ENCODE assay signal across 8 cellular contexts in genomic region chr17:38705523-38705802, GRCh38. TPM values are rescaled to one million over a fixed set of nuclear protein-coding genes. Genes with fewer than 3 reads are reported as not detected.
A peak's percentile ranks its signal among the peaks of the same experiment; 100 is the strongest.
DNase-seq lines count a peak whose midpoint lies in the region; ATAC-seq and TF ChIP-seq lines count a peak whose summit lies in the region.

No MANE protein-coding gene starts in this region.

- no peaks in the 10 kb centered on the region for H3K9me3 ChIP-seq in T-helper 17 cell (ENCODE audit: control insufficient read depth, low read length, poor library complexity, severe bottlenecking)
- no peaks in the 10 kb centered on the region for H3K9me3 ChIP-seq in skeletal muscle tissue (ENCODE audit: control insufficient read depth in 3 of 3, low read length in 3 of 3)

- H3K4me1 ChIP-seq in skeletal muscle tissue (ENCODE audit: control insufficient read depth in 3 of 3, insufficient read depth in 3 of 3, low read length in 3 of 3): peaks cover 53 to 74% (median 55%) of the 10 kb centered on the region in 3 donors

- H3K36me3 Mint-ChIP-seq in T-helper 17 cell (ENCODE audit: low read depth): peaks cover 10% of the 10 kb centered on the region

- TF ChIP-seq CTCF in GM20000 (IDR thresholded peaks at IDR 0.05; ENCODE audit: extremely low read depth, missing control alignments) (no peak), fibroblast of the aortic adventitia (IDR thresholded peaks at IDR 0.05; ENCODE audit: insufficient read depth, low read length) (no peak)

- peak overlapping the region; percentile 90 for H3K27ac Mint-ChIP-seq in T-helper 17 cell

- no peaks in the 10 kb centered on the region for H3K27me3 Mint-ChIP-seq in T-helper 17 cell

- peak overlapping the region in 2 of 3 donors; percentile 72 to 86 for H3K9ac ChIP-seq in skeletal muscle tissue (ENCODE audit: low read depth in 1 of 3, low read length in 3 of 3)

- H3K4me3 ChIP-seq in fibroblast of the aortic adventitia (ENCODE audit: low read depth, low read length) (peak overlapping the region; percentile 75), skeletal muscle tissue (ENCODE audit: low read length in 3 of 3) (peak overlapping the region; percentile 76 to 83 (median 76))

- peaks cover 14 to 20% (median 14%) of the 10 kb centered on the region in 3 donors for H3K36me3 ChIP-seq in skeletal muscle tissue (ENCODE audit: control insufficient read depth in 3 of 3, insufficient read depth in 3 of 3, low read length in 3 of 3)

- H3K27ac ChIP-seq in skeletal muscle tissue (ENCODE audit: low read depth, low read length): peak overlapping the region; percentile 98

- H3K4me1 Mint-ChIP-seq in T-helper 17 cell: peaks cover 56% of the 10 kb centered on the region

- H3K4me3 Mint-ChIP-seq in T-helper 17 cell: peak overlapping the region; percentile 97

- DNase-seq in GM20000 (ENCODE audit: low spot score): peak; percentile 79
- DNase-seq in T-helper 17 cell: no peak
- DNase-seq in fibroblast of the aortic adventitia (ENCODE audit: low read depth): no peak
- DNase-seq in germinal center (ENCODE audit: low spot score): no peak
- DNase-seq in NCI-H446 (lab: John Stamatoyannopoulos, UW): no peak
- DNase-seq in NCI-H1105 treated with DMSO at 0.1 percent for 48 hours (lab: John Stamatoyannopoulos, UW): no peak

- no peaks in the 10 kb centered on the region for H3K27me3 ChIP-seq in skeletal muscle tissue (ENCODE audit: control insufficient read depth in 3 of 3, insufficient read depth in 3 of 3, low read length in 3 of 3)

- no peak for ATAC-seq in T-helper 17 cell
- ATAC-seq in GM19395 (IDR thresholded peaks at IDR 0.05; ENCODE audit: unreplicated experiment): no peak

RNA-seq across cellular contexts. Expression of gene MLLT6, which starts 0.4 kb away (rescaled TPM):
- total RNA-seq in T-helper 17 cell (100 to 1,000 TPM; 304 to 334 TPM), fibroblast of the aortic adventitia (ENCODE audit: low replicate concordance) (19.1 and 38.7 TPM in 2 replicates), skeletal muscle tissue (16.2 TPM)

RNA-seq across cellular contexts. Expression of gene CISD3, which starts 24.7 kb away (rescaled TPM):
- total RNA-seq in T-helper 17 cell (10 to 100 TPM; 12.0 to 12.8 TPM), fibroblast of the aortic adventitia (ENCODE audit: low replicate concordance) (3.4 and 6.5 TPM in 2 replicates), skeletal muscle tissue (3.1 TPM)

RNA-seq across cellular contexts. Expression of gene EPOP, which starts 30.7 kb away (rescaled TPM):
- 1 to 10 TPM in 1 of 2 donors, under 1 TPM in 1; 0.60 to 1.1 TPM for total RNA-seq in T-helper 17 cell
- 0.99 and 5.0 TPM in 2 replicates for total RNA-seq in fibroblast of the aortic adventitia (ENCODE audit: low replicate concordance)
- 0.52 TPM for total RNA-seq in skeletal muscle tissue

RNA-seq across cellular contexts. Expression of gene PCGF2, which starts 42.7 kb away (rescaled TPM):
- total RNA-seq in T-helper 17 cell (not detected), fibroblast of the aortic adventitia (ENCODE audit: low replicate concordance) (2.9 and 4.8 TPM in 2 replicates), skeletal muscle tissue (3.1 TPM)

RNA-seq across cellular contexts. Expression of gene PSMB3, which starts 47.1 kb away (rescaled TPM):
- total RNA-seq in T-helper 17 cell (10 to 100 TPM; 78.5 to 85.5 TPM), fibroblast of the aortic adventitia (ENCODE audit: low replicate concordance) (78.7 and 293 TPM in 2 replicates), skeletal muscle tissue (156 TPM)
